Comparison of ENCODE assay signal across 14 cellular contexts in the genomic region with DNA sequence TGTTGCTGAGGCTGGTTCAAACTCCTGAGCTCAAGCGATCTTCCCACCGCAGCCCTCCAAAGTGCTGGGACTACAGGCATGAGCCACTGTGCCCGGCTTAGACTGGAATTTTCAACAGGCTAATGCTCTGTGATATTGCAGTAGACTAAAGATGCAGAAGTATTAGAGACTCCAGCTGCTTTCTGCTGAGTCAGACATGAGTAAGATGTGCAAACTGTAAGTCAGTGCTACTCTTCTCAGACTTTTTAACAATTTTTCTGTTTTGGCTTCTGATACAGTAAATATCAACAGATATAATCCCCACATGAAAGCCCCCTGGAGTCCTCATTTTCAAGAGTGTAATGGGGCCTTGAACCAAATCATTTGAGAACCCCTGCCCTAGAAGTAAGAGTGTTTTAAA. TPM values are rescaled to one million over a fixed set of nuclear protein-coding genes. Genes with fewer than 3 reads are reported as not detected.
A peak's percentile ranks its signal among the peaks of the same experiment; 100 is the strongest.
DNase-seq lines count a peak whose midpoint lies in the region; ATAC-seq and TF ChIP-seq lines count a peak whose summit lies in the region.
"Had no signal": no experiment of that assay in that cellular context is flagged by ENCODE, and none has a peak within 500 bp of the region (broad histone marks: within the 10 kb centered on the region; RNA-seq: fewer than 3 reads in every experiment).

No MANE protein-coding gene starts in this region.

- in situ Hi-C loops in astrocyte of the spinal cord (cut with HindIII; ENCODE audit: low sequenced_read_pairs): no loop called here
- in situ Hi-C loops in ACHN (cut with HindIII; ENCODE audit: low pct_ligation_motif_present, low pct_unique_long_range_greater_than_20kb, low sequenced_read_pairs): no loop called here

- ATAC-seq in left lobe of liver: no peak
- ATAC-seq: left lung had no signal

- H3K4me3 Mint-ChIP-seq in T-helper 2 cell treated with Interferon-gamma antibody and Interleukin-4, amounts not matched to agents 5 μg/mL and 100 μg/mL, for 36 hours: no peak overlapping the region

- no peak for TF ChIP-seq CTCF in AG10803 (conservative IDR thresholded peaks at IDR 0.05; ENCODE audit: low read length)
- no peak for TF ChIP-seq CTCF in astrocyte of the spinal cord (IDR thresholded peaks at IDR 0.05; ENCODE audit: low read depth, low read length)
- no peak for TF ChIP-seq CTCF in kidney epithelial cell (IDR thresholded peaks at IDR 0.05; ENCODE audit: insufficient read depth, low read length, poor library complexity, severe bottlenecking)

- H3K36me3 ChIP-seq in kidney epithelial cell (ENCODE audit: control insufficient read depth, insufficient read depth, low read length): no peaks in the 10 kb centered on the region
- H3K36me3 ChIP-seq: BLaER1, left lung, SJCRH30 had no signal

- no peak overlapping the region for H3K27ac Mint-ChIP-seq in T-helper 2 cell treated with Interferon-gamma antibody and Interleukin-4, amounts not matched to agents 5 μg/mL and 100 μg/mL, for 36 hours

- H3K36me3 Mint-ChIP-seq in T-helper 2 cell treated with Interferon-gamma antibody and Interleukin-4, amounts not matched to agents 5 μg/mL and 100 μg/mL, for 36 hours (ENCODE audit: low read depth): no peaks in the 10 kb centered on the region

- H3K4me3 ChIP-seq in AG10803 (ENCODE audit: low read length): no peak overlapping the region
- no peak overlapping the region for H3K4me3 ChIP-seq in astrocyte of the spinal cord (ENCODE audit: low read depth, low read length)
- H3K4me3 ChIP-seq in kidney epithelial cell (ENCODE audit: low read depth, low read length): no peak overlapping the region
- H3K4me3 ChIP-seq: BLaER1, left lung, SJCRH30 had no signal

- DNase-seq in AG10803 (ENCODE audit: low read depth): peak; percentile 46
- DNase-seq in MV-4-11 (lab: John Stamatoyannopoulos, UW): peak; percentile 48
- DNase-seq in astrocyte of the spinal cord (ENCODE audit: low read depth, low spot score): peak; percentile 36
- peak; percentile 16 for DNase-seq in kidney epithelial cell (ENCODE audit: low read depth)
- no peak for DNase-seq in left lobe of liver (ENCODE audit: low spot score)
- no peak for DNase-seq in stimulated activated CD4-positive, alpha-beta T cell treated with anti-CD3 and anti-CD28 coated beads, Interleukin-1b, Interleukin-23, amount 100 ng/mL, for 48 hours
- DNase-seq in T-helper 2 cell treated with Interferon-gamma antibody and Interleukin-4, amounts not matched to agents 5 μg/mL and 100 μg/mL, for 36 hours (ENCODE audit: low spot score): no peak
- no peak for DNase-seq in ACHN
- DNase-seq: left lung; NCI-H1048; SJCRH30; stimulated activated CD4-positive, alpha-beta T cell treated with anti-CD3 and anti-CD28 coated beads, Interleukin-12 subunit alpha, Interleukin-12 subunit beta, amount 100 ng/mL, for 4 hours had no signal

- peaks cover 28% of the 10 kb centered on the region for H3K27me3 Mint-ChIP-seq in T-helper 2 cell treated with Interferon-gamma antibody and Interleukin-4, amounts not matched to agents 5 μg/mL and 100 μg/mL, for 36 hours (ENCODE audit: low read depth)

- H3K27me3 ChIP-seq in kidney epithelial cell (ENCODE audit: control insufficient read depth, insufficient read depth, low read length): no peaks in the 10 kb centered on the region
- H3K27me3 ChIP-seq: BLaER1, left lung, SJCRH30 had no signal

- H3K4me1 Mint-ChIP-seq in T-helper 2 cell treated with Interferon-gamma antibody and Interleukin-4, amounts not matched to agents 5 μg/mL and 100 μg/mL, for 36 hours (ENCODE audit: low read depth): peaks cover 18% of the 10 kb centered on the region

- peaks cover 9% of the 10 kb centered on the region for H3K9me3 Mint-ChIP-seq in T-helper 2 cell treated with Interferon-gamma antibody and Interleukin-4, amounts not matched to agents 5 μg/mL and 100 μg/mL, for 36 hours

RNA-seq across cellular contexts. Expression of a gene that starts 29.3 kb away (rescaled TPM):
- 1.5 and 2.4 TPM in 2 replicates for total RNA-seq in kidney epithelial cell
- total RNA-seq in left lobe of liver: 0.33 TPM
- total RNA-seq: NCI-H460 had no signal

RNA-seq across cellular contexts. Expression of a gene that starts 55.0 kb away (rescaled TPM):
- total RNA-seq in kidney epithelial cell: 65.7 and 91.8 TPM in 2 replicates
- 4.4 TPM for total RNA-seq in left lobe of liver

Comparison
In these comparisons a context has a peak if more than half of its experiments do, and no peak if none do; other contexts are left out.
1. DNase-seq: peak in AG10803 (single experiment), MV-4-11 (single experiment), astrocyte of the spinal cord (single experiment) and kidney epithelial cell (single experiment); none in left lobe of liver (single experiment), stimulated activated CD4-positive, alpha-beta T cell treated with anti-CD3 and anti-CD28 coated beads, Interleukin-1b, Interleukin-23, amount 100 ng/mL, for 48 hours (single experiment), T-helper 2 cell treated with Interferon-gamma antibody and Interleukin-4, amounts not matched to agents 5 μg/mL and 100 μg/mL, for 36 hours (single experiment) and ACHN (single experiment).
2. RNA of a gene that starts 55.0 kb away (total RNA-seq): 65.7 to 91.8 TPM in kidney epithelial cell; 4.4 TPM in left lobe of liver (single experiment); every median in the first group is over 10 times any median in the second.